ENCODE assay signal across 8 cellular contexts in the genomic region with DNA sequence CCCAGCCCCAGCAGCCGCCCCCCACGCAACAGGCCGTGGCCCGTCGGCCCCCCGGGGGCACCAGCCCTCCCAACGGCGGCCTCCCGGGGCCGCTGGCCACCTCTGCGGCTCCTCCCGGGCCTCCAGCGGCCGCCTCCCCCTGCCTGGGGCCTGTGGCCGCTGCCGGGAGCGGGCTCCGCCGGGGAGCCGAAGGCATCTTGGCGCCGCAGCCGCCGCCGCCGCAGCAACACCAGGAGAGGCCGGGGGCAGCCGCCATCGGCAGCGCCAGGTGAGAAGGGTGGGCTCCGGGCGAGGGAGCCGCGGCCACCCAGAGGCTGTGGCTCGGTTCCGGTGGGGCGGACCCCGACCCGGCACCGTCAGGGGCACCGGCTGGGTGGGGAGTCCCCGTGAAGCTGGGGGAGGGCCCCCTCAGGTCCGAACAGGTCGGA.
DNase-seq lines count a peak whose midpoint lies in the region; ATAC-seq and TF ChIP-seq lines count a peak whose summit lies in the region.

No MANE protein-coding gene starts in this region.

- H3K4me3 Mint-ChIP-seq in activated naive CD8-positive, alpha-beta T cell = peak overlapping the region; percentile 90
- H3K4me3 Mint-ChIP-seq in stimulated activated naive CD8-positive, alpha-beta T cell treated with anti-CD3 and anti-CD28 coated beads, Interleukin-15, amount 100 ng/mL, for 72 hours = peak overlapping the region; percentile 97 to 99

- no peak overlapping the region for H3K27ac Mint-ChIP-seq in activated naive CD8-positive, alpha-beta T cell
- peak overlapping the region; percentile 100 for H3K27ac Mint-ChIP-seq in stimulated activated naive CD8-positive, alpha-beta T cell treated with anti-CD3 and anti-CD28 coated beads, Interleukin-15, amount 100 ng/mL, for 72 hours

- H3K9me3 Mint-ChIP-seq in activated naive CD8-positive, alpha-beta T cell (ENCODE audit: low read depth) = no peaks in the 10 kb centered on the region
- no peaks in the 10 kb centered on the region for H3K9me3 Mint-ChIP-seq in stimulated activated naive CD8-positive, alpha-beta T cell treated with anti-CD3 and anti-CD28 coated beads, Interleukin-15, amount 100 ng/mL, for 72 hours

- H3K27me3 Mint-ChIP-seq in activated naive CD8-positive, alpha-beta T cell = no peaks in the 10 kb centered on the region
- H3K27me3 Mint-ChIP-seq in stimulated activated naive CD8-positive, alpha-beta T cell treated with anti-CD3 and anti-CD28 coated beads, Interleukin-15, amount 100 ng/mL, for 72 hours = no peaks in the 10 kb centered on the region

- POLR2A ChIA-PET in GM10248 (lab: Yijun Ruan, JAX) = interaction anchor here (0.9 to 2.4 kb wide), 4 partner anchors 13 to 121 kb away, joined by 3 to 13 read pairs (median 5); partner anchors contain the start of genes SH2B1 and TUFM

- H3K36me3 Mint-ChIP-seq in activated naive CD8-positive, alpha-beta T cell = peaks cover 15% of the 10 kb centered on the region

- DNase-seq in stimulated activated naive CD8-positive, alpha-beta T cell treated with anti-CD3 and anti-CD28 coated beads, Interleukin-15, amount 100 ng/mL, for 72 hours = peak in 1 of 2 donors; percentile 79
- DNase-seq in GM10248 (ENCODE audit: extremely low spot score) (no peak), MV-4-11 (lab: John Stamatoyannopoulos, UW) (no peak)
- no peak for DNase-seq in stimulated activated CD4-positive, alpha-beta T cell treated with anti-CD3 and anti-CD28 coated beads, Interleukin-4, amount 100 ng/mL, for 4 hours

- no peak for TF ChIP-seq CTCF in GM10248 (IDR thresholded peaks at IDR 0.05; ENCODE audit: control extremely low read depth, extremely low read depth, low read depth, missing control alignments)

- CTCF ChIA-PET in GM10248 (lab: Yijun Ruan, JAX) = interaction anchor here (0.9 to 1.9 kb wide), 4 partner anchors 9 to 122 kb away, joined by 3 to 7 read pairs (median 5); partner anchors contain the start of gene TUFM

- H3K4me3 ChIP-seq in iPS-11a (ENCODE audit: low read depth, low read length) = peak overlapping the region; percentile 97

- ATAC-seq in GM18861 (IDR thresholded peaks at IDR 0.05; ENCODE audit: unreplicated experiment) (peak; percentile 18), HG03039 (IDR thresholded peaks at IDR 0.05; ENCODE audit: unreplicated experiment) (peak; percentile 10)
- no peak for ATAC-seq in stimulated activated naive CD8-positive, alpha-beta T cell treated with anti-CD3 and anti-CD28 coated beads, Interleukin-15, amount 100 ng/mL, for 72 hours

- peaks cover 52% of the 10 kb centered on the region for H3K4me1 Mint-ChIP-seq in activated naive CD8-positive, alpha-beta T cell (ENCODE audit: low read depth)
- H3K4me1 Mint-ChIP-seq in stimulated activated naive CD8-positive, alpha-beta T cell treated with anti-CD3 and anti-CD28 coated beads, Interleukin-15, amount 100 ng/mL, for 72 hours = peaks cover 66% of the 10 kb centered on the region
